17 cellular contexts compared by ENCODE assay signal in genomic region chr18:77234504-77235365, GRCh38. TPM values are rescaled to one million over a fixed set of nuclear protein-coding genes. Genes with fewer than 3 reads are reported as not detected.
DNase-seq lines count a peak whose midpoint lies in the region; ATAC-seq lines count a peak whose summit lies in the region.
"Had no signal": no experiment of that assay in that cellular context is flagged by ENCODE, and none has a peak within 500 bp of the region (broad histone marks: within the 10 kb centered on the region; RNA-seq: fewer than 3 reads in every experiment).

No MANE protein-coding gene starts in this region.

- no peak for ATAC-seq in HG03139 (IDR thresholded peaks at IDR 0.05; ENCODE audit: unreplicated experiment)
- ATAC-seq: PC-3 had no signal

- peak; percentile 29 for DNase-seq in NCI-H146 (lab: John Stamatoyannopoulos, UW)
- DNase-seq in NCI-H146 treated with DMSO at 0.1 percent for 48 hours (lab: John Stamatoyannopoulos, UW; ENCODE audit: unreplicated experiment) = no peak
- peak; percentile 6 for DNase-seq in RPMI7951 (ENCODE audit: low read depth)
- peak; percentile 54 for DNase-seq in kidney tubule cell (ENCODE audit: low spot score)
- no peak for DNase-seq in effector CD8-positive, alpha-beta T cell (lab: John Stamatoyannopoulos, UW)
- DNase-seq in activated effector memory CD4-positive, alpha-beta T cell treated with anti-CD3 and anti-CD28 coated beads, Interleukin-2, amount 50 U/mL, for 16 hours = no peak
- DNase-seq in NCI-H524 treated with DMSO at 0.1 percent for 48 hours (lab: John Stamatoyannopoulos, UW) = no peak
- DNase-seq: DMS79 treated with DMSO at 0.1 percent for 48 hours, GF-D8, Kasumi-1, NCI-H2029 treated with DMSO at 0.1 percent for 48 hours, NCI-H2227 treated with DMSO at 0.1 percent for 48 hours, NCI-H526, PC-3, Right ventricle myocardium superior had no signal

RNA-seq across cellular contexts. Expression of gene GALR1, which starts 14.9 kb away (rescaled TPM):
- total RNA-seq in RPMI7951 (2014; rRNA removed; shearing (Covaris generic)) = not detected in 2 replicates
- total RNA-seq: A172, PC-3 had no signal

Comparison
In these comparisons a context has a peak if more than half of its experiments do, and no peak if none do; other contexts are left out.
1. DNase-seq: peak in NCI-H146 (single experiment), RPMI7951 (single experiment) and kidney tubule cell (single experiment); none in NCI-H146 treated with DMSO at 0.1 percent for 48 hours (single experiment), effector CD8-positive, alpha-beta T cell (single experiment), activated effector memory CD4-positive, alpha-beta T cell treated with anti-CD3 and anti-CD28 coated beads, Interleukin-2, amount 50 U/mL, for 16 hours (single experiment) and NCI-H524 treated with DMSO at 0.1 percent for 48 hours (single experiment).